In genomic region chr7:55036958-55037357, GRCh38 we compare ENCODE assay signal across 23 cellular contexts. TPM values are rescaled to one million over a fixed set of nuclear protein-coding genes. Genes with fewer than 3 reads are reported as not detected.
"Had no signal": no experiment of that assay in that cellular context is flagged by ENCODE, and none has a peak within 500 bp of the region (broad histone marks: within the 10 kb centered on the region; RNA-seq: fewer than 3 reads in every experiment).

No MANE protein-coding gene starts in this region.

- H3K9me3 ChIP-seq: left ventricle myocardium inferior, mucosa of descending colon, ovary, right atrium auricular region, right lobe of liver, stomach, suprapubic skin, thoracic aorta, tibial artery, upper lobe of right lung had no signal

- H3K36me3 ChIP-seq: left ventricle myocardium inferior, ovary, right atrium auricular region, right lobe of liver, stomach, suprapubic skin, thoracic aorta, tibial artery, upper lobe of right lung had no signal

- DNase-seq: islet precursor cell; left ventricle myocardium inferior; midbrain; mucosa of descending colon; naive thymus-derived CD4-positive, alpha-beta T cell; ovary; right lobe of liver; stimulated activated CD4-positive, alpha-beta T cell treated with anti-CD3 and anti-CD28 coated beads, Interleukin-1b, Interleukin-23, amount 100 ng/mL, for 48 hours; stimulated activated CD4-positive, alpha-beta T cell treated with anti-CD3 and anti-CD28 coated beads, Interleukin-4, amount 100 ng/mL, for 1 hour; stimulated activated naive B cell treated with anti-CD40 and anti-IgM and Interleukin-4, amounts not matched to agents 10 μg/mL and 1 μg/mL and 100 μg/mL, for 72 hours; stimulated activated naive CD8-positive, alpha-beta T cell treated with anti-CD3 and anti-CD28 coated beads, Interleukin-15, Interleukin-2, amounts not matched to agents 100 U/mL and 50 U/mL, for 24 hours; stomach; tibial artery; trophoblast cell; upper lobe of right lung had no signal

- FAIRE-seq: urothelium cell line had no signal

- H3K4me3 ChIP-seq: hepatocyte, left ventricle myocardium inferior, lung, mucosa of descending colon, ovary, right atrium auricular region, right lobe of liver, smooth muscle cell, stomach, suprapubic skin, thoracic aorta, tibial artery, upper lobe of right lung had no signal

- H3K27me3 ChIP-seq: hepatocyte, ovary, right atrium auricular region, right lobe of liver, stomach, suprapubic skin, tibial artery, upper lobe of right lung had no signal

- H3K27ac ChIP-seq: hepatocyte, left ventricle myocardium inferior, ovary, right atrium auricular region, stomach, suprapubic skin, thoracic aorta, tibial artery, upper lobe of right lung had no signal

- ATAC-seq: mucosa of descending colon; naive thymus-derived CD4-positive, alpha-beta T cell; natural killer cell treated with Interleukin-12 subunit alpha and Interleukin-12 subunit beta and Interleukin-15 and Interleukin-18, amount 100 ng/mL, for 72 hours; stimulated activated naive B cell treated with anti-CD40 and anti-IgM and Interleukin-4, amounts not matched to agents 10 μg/mL and 1 μg/mL and 100 μg/mL, for 72 hours; stimulated activated naive CD8-positive, alpha-beta T cell treated with anti-CD3 and anti-CD28 coated beads, Interleukin-15, Interleukin-2, amounts not matched to agents 100 U/mL and 50 U/mL, for 24 hours; upper lobe of right lung had no signal

RNA-seq across cellular contexts. Expression of gene EGFR, which starts 18.1 kb away (rescaled TPM):
- total RNA-seq: natural killer cell treated with Interleukin-12 subunit alpha and Interleukin-12 subunit beta and Interleukin-15 and Interleukin-18, amount 100 ng/mL, for 72 hours had no signal
- polyA plus RNA-seq: naive thymus-derived CD4-positive, alpha-beta T cell had no signal
